17 cellular contexts compared by ENCODE assay signal in genomic region chr6:153872946-153873345, GRCh38.
DNase-seq lines count a peak whose midpoint lies in the region; ATAC-seq and TF ChIP-seq lines count a peak whose summit lies in the region.
"Had no signal": no experiment of that assay in that cellular context is flagged by ENCODE, and none has a peak within 500 bp of the region (broad histone marks: within the 10 kb centered on the region; RNA-seq: fewer than 3 reads in every experiment).

No MANE protein-coding gene starts in this region.

- ATAC-seq in HG02610 (IDR thresholded peaks at IDR 0.05; ENCODE audit: unreplicated experiment) (peak; percentile 68), HG03196 (IDR thresholded peaks at IDR 0.05; ENCODE audit: unreplicated experiment) (no peak), GM18517 (IDR thresholded peaks at IDR 0.05; ENCODE audit: unreplicated experiment) (no peak), HG03280 (IDR thresholded peaks at IDR 0.05; ENCODE audit: unreplicated experiment) (no peak)
- ATAC-seq in activated T-helper 17 cell treated with anti-CD3 and anti-CD28 coated beads, Interleukin-2, amount 50 U/mL, for 72 hours (replicated peaks) = peak; percentile 12
- ATAC-seq: CD8-positive, alpha-beta T cell; K562; Panc1 had no signal

- no peak overlapping the region for H3K27ac Mint-ChIP-seq in activated T-helper 17 cell treated with anti-CD3 and anti-CD28 coated beads, Interleukin-2, amount 50 U/mL, for 72 hours
- H3K27ac Mint-ChIP-seq: B cell; CD8-positive, alpha-beta T cell; H9 had no signal

- H3K4me3 ChIP-seq in BLaER1 (no peak overlapping the region), kidney epithelial cell (ENCODE audit: low read depth, low read length) (no peak overlapping the region), ascending aorta (no peak overlapping the region)
- H3K4me3 ChIP-seq: K562 had no signal

- H3K4me1 Mint-ChIP-seq in activated T-helper 17 cell treated with anti-CD3 and anti-CD28 coated beads, Interleukin-2, amount 50 U/mL, for 72 hours = no peaks in the 10 kb centered on the region
- H3K4me1 Mint-ChIP-seq: B cell, H9 had no signal

- H3K4me2 ChIP-seq in BLaER1 = peak overlapping the region; percentile 38

- H3K4me3 Mint-ChIP-seq in activated T-helper 17 cell treated with anti-CD3 and anti-CD28 coated beads, Interleukin-2, amount 50 U/mL, for 72 hours = no peak overlapping the region
- H3K4me3 Mint-ChIP-seq: B cell; CD8-positive, alpha-beta T cell; H9 had no signal

- no peaks in the 10 kb centered on the region for H3K27me3 Mint-ChIP-seq in activated T-helper 17 cell treated with anti-CD3 and anti-CD28 coated beads, Interleukin-2, amount 50 U/mL, for 72 hours
- H3K27me3 Mint-ChIP-seq: B cell had no signal

- no peak for TF ChIP-seq CTCF in kidney epithelial cell (IDR thresholded peaks at IDR 0.05; ENCODE audit: insufficient read depth, low read length, poor library complexity, severe bottlenecking)
- no peak for TF ChIP-seq CTCF in ascending aorta (IDR thresholded peaks at IDR 0.05)

- H3K9me3 Mint-ChIP-seq in activated T-helper 17 cell treated with anti-CD3 and anti-CD28 coated beads, Interleukin-2, amount 50 U/mL, for 72 hours = peaks cover 4% of the 10 kb centered on the region

- no peak overlapping the region for H3K9ac ChIP-seq in BLaER1

- H3K4me1 ChIP-seq in BLaER1 = peaks cover 21% of the 10 kb centered on the region
- no peaks in the 10 kb centered on the region for H3K4me1 ChIP-seq in ascending aorta

- no peaks in the 10 kb centered on the region for H3K36me3 Mint-ChIP-seq in activated T-helper 17 cell treated with anti-CD3 and anti-CD28 coated beads, Interleukin-2, amount 50 U/mL, for 72 hours (ENCODE audit: low read depth)
- H3K36me3 Mint-ChIP-seq: CD8-positive, alpha-beta T cell had no signal

- H3K36me3 ChIP-seq in BLaER1 (no peaks in the 10 kb centered on the region), kidney epithelial cell (ENCODE audit: control insufficient read depth, insufficient read depth, low read length) (no peaks in the 10 kb centered on the region), ascending aorta (no peaks in the 10 kb centered on the region)

- DNase-seq in kidney epithelial cell (ENCODE audit: low read depth) (peak; percentile 62), ascending aorta (ENCODE audit: low spot score in 2 of 2) (no peak)
- DNase-seq: CD8-positive, alpha-beta T cell; H9; NCI-H1092; NCI-H187; NCI-H446; SHP77 had no signal

- no peaks in the 10 kb centered on the region for H3K27me3 ChIP-seq in BLaER1
- H3K27me3 ChIP-seq in kidney epithelial cell (ENCODE audit: control insufficient read depth, insufficient read depth, low read length) = no peaks in the 10 kb centered on the region
- H3K27me3 ChIP-seq in ascending aorta = no peaks in the 10 kb centered on the region

- no peaks in the 10 kb centered on the region for H4K20me1 ChIP-seq in BLaER1

- intact Hi-C loops in ascending aorta (cut with DNase I) = no loop called here

- H3K27ac ChIP-seq in BLaER1 = no peak overlapping the region
- H3K27ac ChIP-seq in ascending aorta = no peak overlapping the region

- H3K9me3 ChIP-seq in BLaER1 = peaks cover 14% of the 10 kb centered on the region
- no peaks in the 10 kb centered on the region for H3K9me3 ChIP-seq in ascending aorta

Comparison
In these comparisons a context has a peak if more than half of its experiments do, and no peak if none do; other contexts are left out.
1. ATAC-seq: peak in HG02610 (single experiment) and activated T-helper 17 cell treated with anti-CD3 and anti-CD28 coated beads, Interleukin-2, amount 50 U/mL, for 72 hours (single experiment); none in HG03196 (single experiment), GM18517 (single experiment) and HG03280 (single experiment).